In genomic region chr17:48373130-48373844, GRCh38 we compare ENCODE assay signal across 15 cellular contexts. TPM values are rescaled to one million over a fixed set of nuclear protein-coding genes. Genes with fewer than 3 reads are reported as not detected.
"Had no signal": no experiment of that assay in that cellular context is flagged by ENCODE, and none has a peak within 500 bp of the region (broad histone marks: within the 10 kb centered on the region; RNA-seq: fewer than 3 reads in every experiment).

No MANE protein-coding gene starts in this region.

- H3K4me1 ChIP-seq: esophagus squamous epithelium, foreskin keratinocyte, sigmoid colon, testis, upper lobe of right lung had no signal

- H3K27me3 Mint-ChIP-seq: activated CD4-positive, alpha-beta memory T cell treated with anti-CD3 and anti-CD28 coated beads for 36 hours had no signal

- H3K4me3 ChIP-seq: esophagus squamous epithelium, mucosa of descending colon, sigmoid colon, testis, upper lobe of right lung had no signal

- H3K27ac Mint-ChIP-seq: activated CD4-positive, alpha-beta memory T cell treated with anti-CD3 and anti-CD28 coated beads for 36 hours had no signal

- DNase-seq: activated CD4-positive, alpha-beta memory T cell treated with anti-CD3 and anti-CD28 coated beads for 36 hours; activated CD8-positive, alpha-beta memory T cell treated with anti-CD3 and anti-CD28 coated beads, Interleukin-2, amount 50 U/mL, for 48 hours; activated effector memory CD4-positive, alpha-beta T cell treated with Interleukin-2 at 50 U/mL for 16 hours; esophagus squamous epithelium; foreskin keratinocyte; mucosa of descending colon; sigmoid colon; SK-N-SH; stimulated activated CD4-positive, alpha-beta T cell treated with anti-CD3 and anti-CD28 coated beads, Interleukin-2, amount 100 ng/mL, for 24 hours; stimulated activated naive CD4-positive, alpha-beta T cell treated with Interleukin-2 at 50 U/mL for 16 hours; testis; upper lobe of right lung had no signal

- H3K36me3 ChIP-seq: esophagus squamous epithelium, sigmoid colon, upper lobe of right lung had no signal

- H3K9me3 Mint-ChIP-seq: activated CD4-positive, alpha-beta memory T cell treated with anti-CD3 and anti-CD28 coated beads for 36 hours had no signal

- H3K27me3 ChIP-seq: testis had no signal

- H3K4me3 Mint-ChIP-seq: activated CD4-positive, alpha-beta memory T cell treated with anti-CD3 and anti-CD28 coated beads for 36 hours had no signal

- H3K27ac ChIP-seq: esophagus squamous epithelium, foreskin keratinocyte, sigmoid colon, testis, upper lobe of right lung had no signal

- H3K9me3 ChIP-seq: esophagus squamous epithelium, mucosa of descending colon, sigmoid colon, SK-N-SH, testis, upper lobe of right lung had no signal

- ATAC-seq: foreskin keratinocyte, left lobe of liver, mucosa of descending colon, upper lobe of right lung had no signal

RNA-seq across cellular contexts. Expression of gene SKAP1, which starts 56.7 kb away (rescaled TPM):
- total RNA-seq: astrocyte, foreskin keratinocyte, osteocyte had no signal
- polyA plus RNA-seq: foreskin keratinocyte, SK-N-SH had no signal
